ENCODE assay signal across 30 cellular contexts in the genomic region with DNA sequence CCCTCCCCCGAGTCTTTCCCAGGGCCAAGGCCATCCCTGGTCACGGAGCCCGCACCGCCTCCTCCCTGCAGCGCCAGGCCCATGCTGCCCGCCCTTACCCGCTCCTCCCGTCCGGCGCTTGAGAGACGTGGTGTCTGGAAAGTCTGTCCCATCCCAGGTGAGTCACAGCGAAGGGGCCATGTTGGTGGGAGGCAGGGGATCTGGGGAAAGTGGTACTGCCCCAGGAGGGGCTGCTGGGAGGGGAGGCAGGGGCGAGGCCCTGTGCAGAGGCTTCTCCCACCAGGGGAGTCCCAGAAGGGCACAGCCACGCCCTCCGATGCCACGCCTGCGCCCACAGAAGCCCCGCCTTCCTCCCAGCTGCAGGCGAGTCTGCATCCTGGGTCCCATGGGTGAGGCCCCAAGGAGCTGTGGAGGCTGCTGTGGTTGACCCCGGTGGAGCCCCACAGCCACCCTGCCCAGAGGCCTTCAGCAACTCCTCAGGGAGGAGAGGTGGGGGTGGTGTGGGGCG.
"Had no signal": no experiment of that assay in that cellular context is flagged by ENCODE, and none has a peak within 500 bp of the region (broad histone marks: within the 10 kb centered on the region; RNA-seq: fewer than 3 reads in every experiment).

No MANE protein-coding gene starts in this region.

- H3K27me3 ChIP-seq: adrenal gland, body of pancreas had no signal

- H3K4me3 Mint-ChIP-seq: activated CD4-positive, alpha-beta memory T cell treated with anti-CD3 and anti-CD28 coated beads for 36 hours; activated CD4-positive, alpha-beta T cell treated with anti-CD3 and anti-CD28 coated beads, Interleukin-2, amount 10 ng/mL, durations not matched to agents 7 days and 5 days; activated CD8-positive, alpha-beta memory T cell treated with anti-CD3 and anti-CD28 coated beads, Interleukin-2, amount 10 ng/mL, durations not matched to agents 7 days and 5 days; activated CD8-positive, alpha-beta T cell treated with anti-CD3 and anti-CD28 coated beads, Interleukin-2, amount 10 ng/mL, durations not matched to agents 7 days and 5 days; activated naive CD4-positive, alpha-beta T cell treated with anti-CD3 and anti-CD28 coated beads for 36 hours; activated naive CD4-positive, alpha-beta T cell treated with anti-CD3 and anti-CD28 coated beads, Interleukin-2, amount 50 U/mL, for 24 hours; activated naive CD8-positive, alpha-beta T cell treated with anti-CD3 and anti-CD28 coated beads for 36 hours; activated naive CD8-positive, alpha-beta T cell treated with anti-CD3 and anti-CD28 coated beads, Interleukin-2, amount 50 U/mL, for 24 hours; activated T-helper 1 cell treated with anti-CD3 and anti-CD28 coated beads, Interleukin-12 subunit alpha, Interleukin-12 subunit beta, Interleukin-2, Interleukin-4 antibody, amounts not matched to agents 30 ng/mL and 10 ng/mL and 1 ng/mL, durations not matched to agents 14 hours and 24 hours and 36 hours; effector memory CD8-positive, alpha-beta T cell had no signal

- DNase-seq: activated CD4-positive, alpha-beta memory T cell treated with anti-CD3 and anti-CD28 coated beads for 36 hours; activated CD4-positive, alpha-beta T cell treated with anti-CD3 and anti-CD28 coated beads for 1 hour; activated CD4-positive, alpha-beta T cell treated with anti-CD3 and anti-CD28 coated beads for 4 hours; activated CD4-positive, alpha-beta T cell treated with anti-CD3 and anti-CD28 coated beads, Interleukin-2, amount 10 ng/mL, durations not matched to agents 7 days and 5 days; activated CD8-positive, alpha-beta memory T cell treated with anti-CD3 and anti-CD28 coated beads, Interleukin-2, amount 10 ng/mL, durations not matched to agents 7 days and 5 days; activated CD8-positive, alpha-beta memory T cell treated with anti-CD3 and anti-CD28 coated beads, Interleukin-2, amount 50 U/mL, for 4 hours; activated CD8-positive, alpha-beta T cell treated with anti-CD3 and anti-CD28 coated beads, Interleukin-2, amount 10 ng/mL, durations not matched to agents 7 days and 5 days; activated effector memory CD4-positive, alpha-beta T cell treated with anti-CD3 and anti-CD28 coated beads, Interleukin-2, amount 50 U/mL, for 16 hours; activated naive CD4-positive, alpha-beta T cell treated with anti-CD3 and anti-CD28 coated beads for 36 hours; activated naive CD8-positive, alpha-beta T cell treated with anti-CD3 and anti-CD28 coated beads for 36 hours; activated naive CD8-positive, alpha-beta T cell treated with anti-CD3 and anti-CD28 coated beads, Interleukin-2, amount 50 U/mL, for 24 hours; activated T-cell treated with anti-CD3 and anti-CD28 coated beads, Interleukin-2, amount 50 U/mL, for 1 hour; activated T-cell treated with anti-CD3 and anti-CD28 coated beads, Interleukin-2, amount 50 U/mL, for 48 hours; adrenal gland; amygdala; aorta; body of pancreas; caudate nucleus; cortex of kidney; dermis blood vessel endothelial cell; effector CD4-positive, alpha-beta T cell; effector memory CD8-positive, alpha-beta T cell; esophagus squamous epithelium; foreskin melanocyte; T-helper 2 cell had no signal

- H3K27ac ChIP-seq: adrenal gland, body of pancreas, epithelial cell of prostate, esophagus squamous epithelium, gastroesophageal sphincter had no signal

- ATAC-seq: activated CD8-positive, alpha-beta memory T cell treated with anti-CD3 and anti-CD28 coated beads, Interleukin-2, amount 10 ng/mL, durations not matched to agents 7 days and 5 days; activated CD8-positive, alpha-beta T cell treated with anti-CD3 and anti-CD28 coated beads, Interleukin-2, amount 10 ng/mL, durations not matched to agents 7 days and 5 days; activated naive CD8-positive, alpha-beta T cell treated with anti-CD3 and anti-CD28 coated beads, Interleukin-2, amount 50 U/mL, for 24 hours; body of pancreas; effector memory CD8-positive, alpha-beta T cell; gastroesophageal sphincter had no signal

- H3K9me3 ChIP-seq: adrenal gland, body of pancreas, esophagus squamous epithelium, gastroesophageal sphincter had no signal

- H3K4me1 ChIP-seq: adrenal gland, body of pancreas, esophagus squamous epithelium, gastroesophageal sphincter had no signal

- H3K9me3 Mint-ChIP-seq: activated CD4-positive, alpha-beta memory T cell treated with anti-CD3 and anti-CD28 coated beads for 36 hours; activated CD4-positive, alpha-beta T cell treated with anti-CD3 and anti-CD28 coated beads, Interleukin-2, amount 10 ng/mL, durations not matched to agents 7 days and 5 days; activated naive CD4-positive, alpha-beta T cell treated with anti-CD3 and anti-CD28 coated beads for 36 hours; activated naive CD4-positive, alpha-beta T cell treated with anti-CD3 and anti-CD28 coated beads, Interleukin-2, amount 50 U/mL, for 24 hours; activated naive CD8-positive, alpha-beta T cell treated with anti-CD3 and anti-CD28 coated beads for 36 hours; activated naive CD8-positive, alpha-beta T cell treated with anti-CD3 and anti-CD28 coated beads, Interleukin-2, amount 50 U/mL, for 24 hours; activated T-helper 1 cell treated with anti-CD3 and anti-CD28 coated beads, Interleukin-12 subunit alpha, Interleukin-12 subunit beta, Interleukin-2, Interleukin-4 antibody, amounts not matched to agents 30 ng/mL and 10 ng/mL and 1 ng/mL, durations not matched to agents 14 hours and 24 hours and 36 hours; activated T-helper 2 cell treated with anti-CD3 and anti-CD28 coated beads, Interferon-gamma antibody, Interleukin-2, Interleukin-4, amounts not matched to agents 10 μg/mL and 5 μg/mL and 100 μg/mL, durations not matched to agents 14 hours and 24 hours and 36 hours; effector memory CD8-positive, alpha-beta T cell had no signal

- H3K4me3 ChIP-seq: adrenal gland, body of pancreas, esophagus squamous epithelium, gastroesophageal sphincter had no signal

- H3K4me1 Mint-ChIP-seq: activated CD4-positive, alpha-beta T cell treated with anti-CD3 and anti-CD28 coated beads, Interleukin-2, amount 10 ng/mL, durations not matched to agents 7 days and 5 days; activated CD8-positive, alpha-beta memory T cell treated with anti-CD3 and anti-CD28 coated beads, Interleukin-2, amount 10 ng/mL, durations not matched to agents 7 days and 5 days; activated naive CD4-positive, alpha-beta T cell treated with anti-CD3 and anti-CD28 coated beads, Interleukin-2, amount 50 U/mL, for 24 hours; activated naive CD8-positive, alpha-beta T cell treated with anti-CD3 and anti-CD28 coated beads for 36 hours; activated naive CD8-positive, alpha-beta T cell treated with anti-CD3 and anti-CD28 coated beads, Interleukin-2, amount 50 U/mL, for 24 hours had no signal

- H3K27ac Mint-ChIP-seq: activated CD4-positive, alpha-beta memory T cell treated with anti-CD3 and anti-CD28 coated beads for 36 hours; activated CD4-positive, alpha-beta T cell treated with anti-CD3 and anti-CD28 coated beads, Interleukin-2, amount 10 ng/mL, durations not matched to agents 7 days and 5 days; activated CD8-positive, alpha-beta memory T cell treated with anti-CD3 and anti-CD28 coated beads, Interleukin-2, amount 10 ng/mL, durations not matched to agents 7 days and 5 days; activated CD8-positive, alpha-beta T cell treated with anti-CD3 and anti-CD28 coated beads, Interleukin-2, amount 10 ng/mL, durations not matched to agents 7 days and 5 days; activated naive CD4-positive, alpha-beta T cell treated with anti-CD3 and anti-CD28 coated beads for 36 hours; activated naive CD4-positive, alpha-beta T cell treated with anti-CD3 and anti-CD28 coated beads, Interleukin-2, amount 50 U/mL, for 24 hours; activated naive CD8-positive, alpha-beta T cell treated with anti-CD3 and anti-CD28 coated beads for 36 hours; activated naive CD8-positive, alpha-beta T cell treated with anti-CD3 and anti-CD28 coated beads, Interleukin-2, amount 50 U/mL, for 24 hours; activated T-helper 1 cell treated with anti-CD3 and anti-CD28 coated beads, Interleukin-12 subunit alpha, Interleukin-12 subunit beta, Interleukin-2, Interleukin-4 antibody, amounts not matched to agents 30 ng/mL and 10 ng/mL and 1 ng/mL, durations not matched to agents 14 hours and 24 hours and 36 hours; activated T-helper 2 cell treated with anti-CD3 and anti-CD28 coated beads, Interferon-gamma antibody, Interleukin-2, Interleukin-4, amounts not matched to agents 10 μg/mL and 5 μg/mL and 100 μg/mL, durations not matched to agents 14 hours and 24 hours and 36 hours; effector memory CD8-positive, alpha-beta T cell had no signal

- H3K27me3 Mint-ChIP-seq: activated CD4-positive, alpha-beta T cell treated with anti-CD3 and anti-CD28 coated beads, Interleukin-2, amount 10 ng/mL, durations not matched to agents 7 days and 5 days; activated CD8-positive, alpha-beta memory T cell treated with anti-CD3 and anti-CD28 coated beads, Interleukin-2, amount 10 ng/mL, durations not matched to agents 7 days and 5 days; activated naive CD4-positive, alpha-beta T cell treated with anti-CD3 and anti-CD28 coated beads, Interleukin-2, amount 50 U/mL, for 24 hours; activated naive CD8-positive, alpha-beta T cell treated with anti-CD3 and anti-CD28 coated beads for 36 hours; activated naive CD8-positive, alpha-beta T cell treated with anti-CD3 and anti-CD28 coated beads, Interleukin-2, amount 50 U/mL, for 24 hours had no signal

- H3K36me3 Mint-ChIP-seq: activated CD4-positive, alpha-beta memory T cell treated with anti-CD3 and anti-CD28 coated beads for 36 hours; activated CD8-positive, alpha-beta memory T cell treated with anti-CD3 and anti-CD28 coated beads, Interleukin-2, amount 10 ng/mL, durations not matched to agents 7 days and 5 days; activated naive CD4-positive, alpha-beta T cell treated with anti-CD3 and anti-CD28 coated beads, Interleukin-2, amount 50 U/mL, for 24 hours; activated naive CD8-positive, alpha-beta T cell treated with anti-CD3 and anti-CD28 coated beads for 36 hours had no signal

- H3K36me3 ChIP-seq: adrenal gland, esophagus squamous epithelium, gastroesophageal sphincter had no signal
